Comparison of ENCODE assay signal across 26 cellular contexts in the genomic region with DNA sequence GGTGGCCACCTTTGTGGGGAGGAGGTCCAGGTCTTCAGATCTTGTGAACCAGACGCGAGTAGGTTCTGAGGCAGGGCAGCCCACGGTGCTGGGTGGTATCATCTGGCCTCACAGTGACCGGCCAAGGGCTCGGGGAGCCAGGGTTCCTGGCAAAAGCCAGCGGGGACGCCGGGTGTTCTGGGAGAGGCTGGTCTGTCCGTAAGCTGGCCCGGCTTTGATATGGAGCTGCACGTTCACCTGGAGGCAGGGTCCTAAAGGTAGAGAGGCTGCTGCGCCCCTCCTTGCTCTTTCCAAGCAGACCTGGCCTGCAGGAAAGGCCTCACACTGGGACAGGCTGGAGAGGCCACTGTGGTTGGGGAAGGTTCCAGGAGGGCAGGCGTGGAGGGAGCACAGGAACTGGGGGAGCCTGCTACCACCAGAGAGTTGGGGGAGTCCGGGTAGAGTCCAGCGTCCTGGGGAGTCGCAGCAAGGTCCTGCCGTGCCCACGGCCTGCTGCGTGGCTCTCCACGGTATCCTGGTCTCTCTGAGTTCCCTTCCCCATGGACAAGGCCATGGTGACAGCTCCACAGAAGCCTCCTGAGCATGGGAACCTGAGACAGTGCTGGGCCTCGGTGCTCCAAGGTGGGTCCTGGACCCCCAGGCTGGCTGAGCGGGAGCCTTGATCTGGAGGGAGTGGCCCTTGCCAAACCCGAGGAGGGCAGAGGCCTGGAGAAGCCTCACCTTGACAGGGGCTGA.
"Had no signal": no experiment of that assay in that cellular context is flagged by ENCODE, and none has a peak within 500 bp of the region (broad histone marks: within the 10 kb centered on the region; RNA-seq: fewer than 3 reads in every experiment).

No MANE protein-coding gene starts in this region.

- H3K36me3 ChIP-seq: brain microvascular endothelial cell, MG63 had no signal

- H3K4me3 Mint-ChIP-seq: activated CD4-positive, alpha-beta T cell treated with anti-CD3 and anti-CD28 coated beads for 36 hours; activated CD8-positive, alpha-beta memory T cell treated with anti-CD3 and anti-CD28 coated beads, Interleukin-2, amount 10 ng/mL, durations not matched to agents 7 days and 5 days; activated naive CD4-positive, alpha-beta T cell treated with anti-CD3 and anti-CD28 coated beads for 36 hours; activated naive CD8-positive, alpha-beta T cell; activated T-cell treated with anti-CD3 and anti-CD28 coated beads, Interleukin-2, amount 50 U/mL, for 24 hours; activated T-helper 1 cell treated with anti-CD3 and anti-CD28 coated beads, Interleukin-12 subunit alpha, Interleukin-12 subunit beta, Interleukin-2, Interleukin-4 antibody, amounts not matched to agents 30 ng/mL and 10 ng/mL and 1 ng/mL, durations not matched to agents 14 hours and 24 hours and 36 hours; T-helper 17 cell had no signal

- H3K4me1 Mint-ChIP-seq: activated CD4-positive, alpha-beta T cell treated with anti-CD3 and anti-CD28 coated beads for 36 hours had no signal

- H3K27ac ChIP-seq: brain microvascular endothelial cell, VCaP had no signal

- H3K9me3 ChIP-seq: MG63 had no signal

- H3K36me3 Mint-ChIP-seq: activated CD8-positive, alpha-beta memory T cell treated with anti-CD3 and anti-CD28 coated beads, Interleukin-2, amount 10 ng/mL, durations not matched to agents 7 days and 5 days; activated naive CD8-positive, alpha-beta T cell had no signal

- H3K27ac Mint-ChIP-seq: activated CD4-positive, alpha-beta T cell treated with anti-CD3 and anti-CD28 coated beads for 36 hours; activated CD8-positive, alpha-beta memory T cell treated with anti-CD3 and anti-CD28 coated beads, Interleukin-2, amount 10 ng/mL, durations not matched to agents 7 days and 5 days; activated naive CD4-positive, alpha-beta T cell treated with anti-CD3 and anti-CD28 coated beads for 36 hours; activated naive CD8-positive, alpha-beta T cell; activated T-cell treated with anti-CD3 and anti-CD28 coated beads, Interleukin-2, amount 50 U/mL, for 24 hours; activated T-helper 1 cell treated with anti-CD3 and anti-CD28 coated beads, Interleukin-12 subunit alpha, Interleukin-12 subunit beta, Interleukin-2, Interleukin-4 antibody, amounts not matched to agents 30 ng/mL and 10 ng/mL and 1 ng/mL, durations not matched to agents 14 hours and 24 hours and 36 hours; T-helper 17 cell had no signal

- H3K27me3 ChIP-seq: brain microvascular endothelial cell had no signal

- DNase-seq: activated CD4-positive, alpha-beta T cell treated with anti-CD3 and anti-CD28 coated beads for 36 hours; activated CD4-positive, CD25-positive, alpha-beta regulatory T cell; activated CD8-positive, alpha-beta memory T cell treated with anti-CD3 and anti-CD28 coated beads, Interleukin-2, amount 10 ng/mL, durations not matched to agents 7 days and 5 days; activated gamma-delta T cell; activated naive CD4-positive, alpha-beta T cell treated with anti-CD3 and anti-CD28 coated beads for 36 hours; activated T-cell treated with anti-CD3 and anti-CD28 coated beads, Interleukin-2, amount 50 U/mL, for 24 hours; amygdala; brain microvascular endothelial cell; MG63; MV-4-11; NCI-H1092 treated with DMSO at 0.1 percent for 48 hours; NCI-H1417 treated with DMSO at 0.1 percent for 48 hours; NCI-H1694; NCI-H2029; NCI-H2107; NCI-H2171 treated with DMSO at 0.1 percent for 48 hours; NCI-H345; NCI-H510A; NCI-H526 treated with DMSO at 0.1 percent for 48 hours; NCI-H82; SIG-M5; T-helper 17 cell; T-helper 9 cell had no signal

- H3K4me3 ChIP-seq: MG63 had no signal

- H3K9me3 Mint-ChIP-seq: activated naive CD4-positive, alpha-beta T cell treated with anti-CD3 and anti-CD28 coated beads for 36 hours; activated T-cell treated with anti-CD3 and anti-CD28 coated beads, Interleukin-2, amount 50 U/mL, for 24 hours; activated T-helper 1 cell treated with anti-CD3 and anti-CD28 coated beads, Interleukin-12 subunit alpha, Interleukin-12 subunit beta, Interleukin-2, Interleukin-4 antibody, amounts not matched to agents 30 ng/mL and 10 ng/mL and 1 ng/mL, durations not matched to agents 14 hours and 24 hours and 36 hours had no signal

- ATAC-seq: activated CD4-positive, alpha-beta T cell treated with anti-CD3 and anti-CD28 coated beads for 36 hours; activated CD8-positive, alpha-beta memory T cell treated with anti-CD3 and anti-CD28 coated beads, Interleukin-2, amount 10 ng/mL, durations not matched to agents 7 days and 5 days; T-helper 17 cell had no signal
